Comparison of ENCODE assay signal across 9 cellular contexts in genomic region chr2:199228887-199229819, GRCh38.
DNase-seq lines count a peak whose midpoint lies in the region; ATAC-seq, FAIRE-seq and TF ChIP-seq lines count a peak whose summit lies in the region.
"Had no signal": no experiment of that assay in that cellular context is flagged by ENCODE, and none has a peak within 500 bp of the region (broad histone marks: within the 10 kb centered on the region; RNA-seq: fewer than 3 reads in every experiment).

No MANE protein-coding gene starts in this region.

- no peaks in the 10 kb centered on the region for H3K36me3 ChIP-seq in KMS-11 (ENCODE audit: insufficient read depth)
- no peaks in the 10 kb centered on the region for H3K36me3 ChIP-seq in adipocyte (ENCODE audit: control insufficient read depth, insufficient read depth, low read length, severe bottlenecking)
- H3K36me3 ChIP-seq in CD8-positive, alpha-beta memory T cell (ENCODE audit: insufficient read depth, low read length) = no peaks in the 10 kb centered on the region
- no peaks in the 10 kb centered on the region for H3K36me3 ChIP-seq in OCI-LY7 (ENCODE audit: insufficient read depth, low read length)

- no TSS peak for BruUV-seq in OCI-LY7 (replicated peaks; lab: Mats Ljungman, UMichigan)

- no peaks in the 10 kb centered on the region for H3K4me1 Mint-ChIP-seq in CD8-positive, alpha-beta memory T cell
- H3K4me1 Mint-ChIP-seq: nephron had no signal

- no peaks in the 10 kb centered on the region for H3K79me2 ChIP-seq in KMS-11 (ENCODE audit: insufficient read depth, low read depth)
- H3K79me2 ChIP-seq in OCI-LY7 (ENCODE audit: insufficient read depth, low read depth, low read length) = no peaks in the 10 kb centered on the region

- H3K4me3 Mint-ChIP-seq in CD8-positive, alpha-beta memory T cell = no peak overlapping the region
- H3K4me3 Mint-ChIP-seq: nephron had no signal

- no peaks in the 10 kb centered on the region for H3K27me3 ChIP-seq in KMS-11 (ENCODE audit: insufficient read depth, low read depth)
- H3K27me3 ChIP-seq in adipocyte (replicated peaks; ENCODE audit: control insufficient read depth, insufficient read depth, low read length) = no peaks in the 10 kb centered on the region
- no peaks in the 10 kb centered on the region for H3K27me3 ChIP-seq in CD8-positive, alpha-beta memory T cell (ENCODE audit: insufficient read depth, low read length, poor library complexity, severe bottlenecking)

- no peaks in the 10 kb centered on the region for H3K9me2 ChIP-seq in OCI-LY7 (ENCODE audit: insufficient read depth, low read length)

- no peak overlapping the region for H3K4me3 ChIP-seq in KMS-11 (IDR thresholded peaks at IDR 0.05; ENCODE audit: insufficient read depth, low read depth, low read length)
- no peak overlapping the region for H3K4me3 ChIP-seq in adipocyte (ENCODE audit: low read length)
- no peak overlapping the region for H3K4me3 ChIP-seq in CD8-positive, alpha-beta memory T cell (ENCODE audit: low read length)
- no peak overlapping the region for H3K4me3 ChIP-seq in OCI-LY7 (ENCODE audit: low read depth, low read length, poor library complexity, severe bottlenecking)

- peaks cover 27% of the 10 kb centered on the region for H3K4me1 ChIP-seq in KMS-11 (ENCODE audit: low read depth, poor library complexity, severe bottlenecking)
- no peaks in the 10 kb centered on the region for H3K4me1 ChIP-seq in adipocyte (ENCODE audit: control insufficient read depth, insufficient read depth, low read length)
- no peaks in the 10 kb centered on the region for H3K4me1 ChIP-seq in CD8-positive, alpha-beta memory T cell (ENCODE audit: insufficient read depth, low read length)
- H3K4me1 ChIP-seq in OCI-LY7 (ENCODE audit: insufficient read depth, low read length, poor library complexity, severe bottlenecking) = peaks cover 5% of the 10 kb centered on the region

- H3K9me3 ChIP-seq in adipocyte (ENCODE audit: control insufficient read depth, low read length) = no peaks in the 10 kb centered on the region
- no peaks in the 10 kb centered on the region for H3K9me3 ChIP-seq in CD8-positive, alpha-beta memory T cell (ENCODE audit: low read length)
- no peaks in the 10 kb centered on the region for H3K9me3 ChIP-seq in OCI-LY7 (ENCODE audit: low read length)

- H2AFZ ChIP-seq in KMS-11 (ENCODE audit: low read depth) (peak overlapping the region; percentile 44; the same call in 1 of the 2 replicates), OCI-LY7 (ENCODE audit: low read length) (no peak overlapping the region)

- H3K27ac Mint-ChIP-seq in CD8-positive, alpha-beta memory T cell = no peak overlapping the region
- H3K27ac Mint-ChIP-seq: nephron had no signal

- intact Hi-C loops in OCI-LY7 (cut with micrococcal nuclease; ENCODE audit: unreplicated experiment) = no loop called here

- no peaks in the 10 kb centered on the region for H3K9me3 Mint-ChIP-seq in CD8-positive, alpha-beta memory T cell

- FAIRE-seq in GM19239 (lab: Jason Lieb, UNC) = no peak

- POLR2A ChIA-PET in CD8-positive, alpha-beta memory T cell (lab: Charles Lee) = no interaction called here
- POLR2A ChIA-PET in OCI-LY7 (lab: Charles Lee) = no interaction called here

- H3K36me3 Mint-ChIP-seq in CD8-positive, alpha-beta memory T cell = no peaks in the 10 kb centered on the region

- peak; percentile 21 for DNase-seq in GM13977 (ENCODE audit: low spot score)
- peak; percentile 85 for DNase-seq in adipocyte (ENCODE audit: low read depth)
- no peak for DNase-seq in hypothalamus (lab: John Stamatoyannopoulos, UW)
- no peak for DNase-seq in CD8-positive, alpha-beta memory T cell
- no peak for DNase-seq in OCI-LY7 (ENCODE audit: low spot score)
- DNase-seq in GM19239 (ENCODE audit: insufficient read length, low spot score) = no peak

- no peaks in the 10 kb centered on the region for H3K27me3 Mint-ChIP-seq in CD8-positive, alpha-beta memory T cell

- no peak for TF ChIP-seq CTCF in GM13977 (IDR thresholded peaks at IDR 0.05; ENCODE audit: extremely low read depth, insufficient read depth, missing control alignments)
- TF ChIP-seq CTCF in KMS-11 (conservative IDR thresholded peaks at IDR 0.05; ENCODE audit: low read depth, low read length) = no peak
- no peak for TF ChIP-seq CTCF in OCI-LY7 (conservative IDR thresholded peaks at IDR 0.05; ENCODE audit: low read length)

- in situ Hi-C loops in GM13977 (cut with MboI; ENCODE audit: low pct_unique_long_range_greater_than_20kb, low sequenced_read_pairs, unreplicated experiment) = no loop called here

- H3K4me2 ChIP-seq in KMS-11 (peak overlapping the region; percentile 49), OCI-LY7 (ENCODE audit: low read length) (no peak overlapping the region)

- ATAC-seq in GM21717 (IDR thresholded peaks at IDR 0.05; ENCODE audit: unreplicated experiment) = peak; percentile 94

- no peaks in the 10 kb centered on the region for H4K20me1 ChIP-seq in KMS-11 (ENCODE audit: insufficient read depth)
- no peaks in the 10 kb centered on the region for H4K20me1 ChIP-seq in OCI-LY7 (ENCODE audit: insufficient read depth, low read length)

- H3K9ac ChIP-seq in KMS-11 (peak overlapping the region; percentile 27; the same call in 1 of the 2 replicates), adipocyte (ENCODE audit: low read length) (no peak overlapping the region)

- CTCF ChIA-PET in CD8-positive, alpha-beta memory T cell (lab: Charles Lee) = no interaction called here
- CTCF ChIA-PET in OCI-LY7 (lab: Charles Lee; ENCODE audit: unreplicated experiment) = no interaction called here

- peak overlapping the region; percentile 72 for H3K27ac ChIP-seq in KMS-11
- H3K27ac ChIP-seq in CD8-positive, alpha-beta memory T cell (ENCODE audit: low read depth, low read length) = no peak overlapping the region
- no peak overlapping the region for H3K27ac ChIP-seq in OCI-LY7 (ENCODE audit: low read depth, low read length, poor library complexity, severe bottlenecking)

Comparison
In these comparisons a context has a peak if more than half of its experiments do, and no peak if none do; other contexts are left out.
1. DNase-seq: peak in GM13977 (single experiment) and adipocyte (single experiment); none in hypothalamus (0 of 51), CD8-positive, alpha-beta memory T cell (0 of 5), OCI-LY7 (single experiment) and GM19239 (single experiment).